Comparison of ENCODE assay signal across 13 cellular contexts in the genomic region with DNA sequence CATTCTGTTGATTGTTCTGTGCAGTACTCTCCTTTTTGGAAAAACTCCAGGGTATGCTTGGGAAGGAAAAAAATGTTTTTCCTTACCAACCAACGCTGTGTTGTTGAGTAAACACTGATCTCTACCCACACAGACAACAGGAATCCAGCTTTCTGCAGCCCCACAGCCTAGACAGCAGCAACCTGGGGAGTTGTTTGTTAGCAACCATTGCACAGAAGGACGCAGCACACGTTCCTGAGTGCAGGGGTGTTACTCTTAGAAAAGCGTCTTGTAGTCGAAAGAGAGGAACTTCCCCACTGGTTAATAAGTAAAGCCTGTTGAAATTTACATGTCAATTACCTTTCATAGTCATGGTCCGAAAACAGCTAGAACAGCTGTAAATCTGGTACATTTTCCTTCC. TPM values are rescaled to one million over a fixed set of nuclear protein-coding genes. Genes with fewer than 3 reads are reported as not detected.
A peak's percentile ranks its signal among the peaks of the same experiment; 100 is the strongest.
DNase-seq lines count a peak whose midpoint lies in the region; ATAC-seq and TF ChIP-seq lines count a peak whose summit lies in the region.
"Had no signal": no experiment of that assay in that cellular context is flagged by ENCODE, and none has a peak within 500 bp of the region (broad histone marks: within the 10 kb centered on the region; RNA-seq: fewer than 3 reads in every experiment).

No MANE protein-coding gene starts in this region.

- H3K4me3 ChIP-seq in left lung = no peak overlapping the region
- H3K4me3 ChIP-seq in upper lobe of right lung = no peak overlapping the region
- H3K4me3 ChIP-seq: right lobe of liver, SJCRH30 had no signal

- intact Hi-C loops in Right ventricle myocardium inferior (cut with DNase I) (loop anchor here (10.0 kb wide), 1 partner anchor 217 kb away; the partner anchor contains the start of gene PTPN14), cardiac septum (cut with DNase I) (no loop called here), left lung (cut with DNase I) (no loop called here), upper lobe of right lung (cut with DNase I) (loop anchor here (10.0 kb wide), 1 partner anchor 247 kb away; no protein-coding TSS in a partner anchor)

- H3K4me3 Mint-ChIP-seq in endothelial cell (ENCODE audit: unreplicated experiment) = no peak overlapping the region

- H3K9me3 ChIP-seq in left lung = no peaks in the 10 kb centered on the region
- no peaks in the 10 kb centered on the region for H3K9me3 ChIP-seq in upper lobe of right lung
- H3K9me3 ChIP-seq: right lobe of liver, SJCRH30 had no signal

- H3K27me3 ChIP-seq in left lung = no peaks in the 10 kb centered on the region
- no peaks in the 10 kb centered on the region for H3K27me3 ChIP-seq in upper lobe of right lung
- H3K27me3 ChIP-seq: right lobe of liver, SJCRH30 had no signal

- H3K27me3 Mint-ChIP-seq in endothelial cell (ENCODE audit: unreplicated experiment) = no peaks in the 10 kb centered on the region

- H3K27ac ChIP-seq in left lung = no peak overlapping the region
- H3K27ac ChIP-seq in upper lobe of right lung = no peak overlapping the region
- H3K27ac ChIP-seq: KMS-11, right lobe of liver, SJCRH30 had no signal

- TF ChIP-seq CTCF in endothelial cell (IDR thresholded peaks at IDR 0.05; ENCODE audit: unreplicated experiment) (no peak), left lung (IDR thresholded peaks at IDR 0.05) (no peak), upper lobe of right lung (IDR thresholded peaks at IDR 0.05) (no peak)

- DNase-seq in Right ventricle myocardium inferior (ENCODE audit: missing footprints) = no peak
- no peak for DNase-seq in cardiac septum (ENCODE audit: low spot score)
- DNase-seq in endothelial cell (ENCODE audit: low spot score) = no peak
- DNase-seq in left lung = no peak
- no peak for DNase-seq in upper lobe of right lung
- DNase-seq in central memory CD4-positive, alpha-beta T cell = no peak
- no peak for DNase-seq in NCI-H1105 (lab: John Stamatoyannopoulos, UW)
- DNase-seq in pons (ENCODE audit: low spot score) = no peak
- DNase-seq: activated CD4-positive, alpha-beta T cell treated with anti-CD3 and anti-CD28 coated beads for 48 hours; kidney; right lobe of liver had no signal

- H3K4me1 ChIP-seq in left lung (peaks cover 3 to 6% of the 10 kb centered on the region in 2 donors), upper lobe of right lung (no peaks in the 10 kb centered on the region)
- H3K4me1 ChIP-seq: right lobe of liver, SJCRH30 had no signal

- ATAC-seq in Right ventricle myocardium inferior (peak; percentile 48), left lung (peak; percentile 88), upper lobe of right lung (peak; percentile 73)

- H3K4me1 Mint-ChIP-seq in endothelial cell (ENCODE audit: unreplicated experiment) = peaks cover 12% of the 10 kb centered on the region

- H3K36me3 ChIP-seq in left lung = peaks cover 0 to 8% of the 10 kb centered on the region in 2 donors
- no peaks in the 10 kb centered on the region for H3K36me3 ChIP-seq in upper lobe of right lung
- H3K36me3 ChIP-seq: right lobe of liver, SJCRH30 had no signal

- peak overlapping the region; percentile 23 for H3K27ac Mint-ChIP-seq in endothelial cell (ENCODE audit: unreplicated experiment)

- H3K36me3 Mint-ChIP-seq in endothelial cell (ENCODE audit: low read depth, unreplicated experiment) = peaks cover 7% of the 10 kb centered on the region

- H3K9me3 Mint-ChIP-seq in endothelial cell (ENCODE audit: unreplicated experiment) = no peaks in the 10 kb centered on the region

RNA-seq across cellular contexts. Expression of gene SMYD2, which starts 56.6 kb away (rescaled TPM):
- total RNA-seq in Right ventricle myocardium inferior = 205 TPM
- total RNA-seq in cardiac septum = 445 TPM
- 44.1 TPM for total RNA-seq in endothelial cell (ENCODE audit: unreplicated experiment)
- total RNA-seq in left lung = 10 to 100 TPM; 33.2 to 36.5 TPM
- 39.8 TPM for total RNA-seq in upper lobe of right lung

Comparison
In these comparisons a context has a peak if more than half of its experiments do, and no peak if none do; other contexts are left out.
1. intact Hi-C loops: an anchor here in Right ventricle myocardium inferior (10.0 kb wide) and upper lobe of right lung (10.0 kb wide); none called in cardiac septum and left lung.